ENCODE assay signal across 11 cellular contexts in the genomic region with DNA sequence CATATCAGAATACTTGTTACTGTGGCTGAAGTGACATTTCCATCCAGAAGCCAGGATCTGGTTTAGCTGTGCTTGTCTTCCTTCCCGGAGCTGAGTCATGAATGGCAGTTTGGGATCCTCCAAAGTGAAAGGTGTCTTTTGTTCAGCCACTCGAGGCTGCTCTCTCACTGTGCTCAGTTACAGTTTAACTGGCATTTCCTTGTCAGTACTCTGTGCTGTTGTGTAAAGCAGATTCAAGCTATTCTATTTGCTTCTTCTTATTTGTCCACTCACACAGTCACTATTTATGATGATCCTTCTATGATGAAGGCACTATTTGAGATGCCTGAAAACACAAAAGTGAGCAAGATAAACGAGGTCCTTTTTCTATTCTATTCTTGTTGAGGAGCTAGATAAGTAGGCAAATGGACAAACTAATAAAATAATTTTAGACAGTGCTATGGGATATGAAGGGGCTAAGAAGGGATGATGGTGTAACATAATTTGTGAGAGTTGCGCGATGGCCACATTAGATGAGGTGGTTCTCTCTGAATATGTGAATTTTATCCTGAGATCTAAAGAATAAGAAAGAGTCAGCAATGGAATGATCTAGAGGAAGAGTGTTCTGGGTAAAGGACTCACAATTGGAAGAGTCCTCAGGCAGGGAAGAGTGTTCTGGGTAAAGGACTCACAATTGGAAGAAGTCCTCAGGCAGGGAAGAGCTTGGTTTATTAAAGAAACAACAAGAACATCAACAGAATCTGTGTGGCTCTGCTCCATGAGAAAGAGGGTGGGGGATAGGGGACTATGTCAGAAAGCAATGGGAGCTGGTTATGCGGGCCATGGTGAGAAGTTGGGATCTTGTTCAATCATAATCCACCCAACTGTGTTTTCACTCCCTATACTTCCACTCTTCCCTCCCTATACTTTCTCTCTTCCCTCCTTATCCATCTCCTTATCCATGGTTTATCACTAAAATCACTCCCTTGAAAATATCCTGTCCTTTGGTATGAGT. TPM values are rescaled to one million over a fixed set of nuclear protein-coding genes. Genes with fewer than 3 reads are reported as not detected.
DNase-seq lines count a peak whose midpoint lies in the region; ATAC-seq, FAIRE-seq and TF ChIP-seq lines count a peak whose summit lies in the region.
"Had no signal": no experiment of that assay in that cellular context is flagged by ENCODE, and none has a peak within 500 bp of the region (broad histone marks: within the 10 kb centered on the region; RNA-seq: fewer than 3 reads in every experiment).

No MANE protein-coding gene starts in this region.

- H3K4me3 ChIP-seq in foreskin fibroblast (ENCODE audit: low read depth in 1 of 2, low read length in 2 of 2) (no peak overlapping the region), skeletal muscle satellite cell (ENCODE audit: low read length) (peak overlapping the region; percentile 27)
- H3K4me3 ChIP-seq: heart left ventricle, pancreas had no signal

- no peak for DNase-seq in GM18507 (ENCODE audit: extremely low spot score, insufficient read length, low read depth)
- DNase-seq in NCI-H2196 (lab: John Stamatoyannopoulos, UW; ENCODE audit: unreplicated experiment), result peak; percentile 63
- DNase-seq in foreskin fibroblast, result peak; percentile 49 to 64
- no peak for DNase-seq in GM19239 (ENCODE audit: insufficient read length, low spot score)
- DNase-seq in CD1c-positive myeloid dendritic cell (ENCODE audit: extremely low spot score), result no peak
- DNase-seq in GDM1 (lab: John Stamatoyannopoulos, UW), result no peak
- no peak for DNase-seq in naive thymus-derived CD8-positive, alpha-beta T cell
- DNase-seq: H7, heart left ventricle, pancreas had no signal

- no peak for TF ChIP-seq CTCF in foreskin fibroblast (IDR thresholded peaks at IDR 0.05; ENCODE audit: low read depth, low read length)

- no peaks in the 10 kb centered on the region for H3K27me3 ChIP-seq in skeletal muscle satellite cell (ENCODE audit: control insufficient read depth, insufficient read depth, low read length)
- H3K27me3 ChIP-seq: pancreas had no signal

- no peaks in the 10 kb centered on the region for H3K36me3 ChIP-seq in skeletal muscle satellite cell (ENCODE audit: insufficient read depth, low read length)
- H3K36me3 ChIP-seq: heart left ventricle, pancreas had no signal

- POLR2A ChIA-PET in naive thymus-derived CD8-positive, alpha-beta T cell (lab: Charles Lee), result no interaction called here

- H3K4me2 ChIP-seq in skeletal muscle satellite cell (ENCODE audit: low read length), result peak overlapping the region; percentile 59

- ATAC-seq in naive thymus-derived CD8-positive, alpha-beta T cell, result no peak

- peak; percentile 51 for FAIRE-seq in GM18507 (lab: Jason Lieb, UNC)
- no peak for FAIRE-seq in GM19239 (lab: Jason Lieb, UNC)
- FAIRE-seq: pancreas had no signal

- H3K9me3 Mint-ChIP-seq in naive thymus-derived CD8-positive, alpha-beta T cell, result peaks cover 0 to 8% (median 1%) of the 10 kb centered on the region in 9 donors

- no peaks in the 10 kb centered on the region for H3K9me3 ChIP-seq in skeletal muscle satellite cell (replicated peaks; ENCODE audit: low read length)
- H3K9me3 ChIP-seq: pancreas had no signal

- peak overlapping the region; percentile 16 for H3K9ac ChIP-seq in skeletal muscle satellite cell (ENCODE audit: low read depth, low read length)

- H3K4me1 ChIP-seq in skeletal muscle satellite cell (ENCODE audit: control insufficient read depth, insufficient read depth, low read length), result peaks cover 25% of the 10 kb centered on the region

- peaks cover 2 to 12% (median 9%) of the 10 kb centered on the region in 5 donors for H3K27me3 Mint-ChIP-seq in naive thymus-derived CD8-positive, alpha-beta T cell

- no peaks in the 10 kb centered on the region for H3K4me1 Mint-ChIP-seq in naive thymus-derived CD8-positive, alpha-beta T cell

- no peak overlapping the region for H3K4me3 Mint-ChIP-seq in naive thymus-derived CD8-positive, alpha-beta T cell

- H3K27ac Mint-ChIP-seq in naive thymus-derived CD8-positive, alpha-beta T cell, result no peak overlapping the region

- peaks cover 0 to 4% (median 0%) of the 10 kb centered on the region in 3 donors for H3K36me3 Mint-ChIP-seq in naive thymus-derived CD8-positive, alpha-beta T cell

RNA-seq across cellular contexts. Expression of a gene that starts 40.1 kb away (rescaled TPM):
- total RNA-seq in skeletal muscle satellite cell (2012; rRNA removed), result not detected in 2 replicates
- total RNA-seq in naive thymus-derived CD8-positive, alpha-beta T cell, result under 1 TPM in 1 of 2 experiments, not detected in 1; 0.47 TPM
- polyA plus RNA-seq in naive thymus-derived CD8-positive, alpha-beta T cell, result not detected
- total RNA-seq: heart left ventricle had no signal
- polyA plus RNA-seq: heart left ventricle, pancreas had no signal

Comparison
In these comparisons a context has a peak if more than half of its experiments do, and no peak if none do; other contexts are left out.
1. DNase-seq: peak in NCI-H2196 (single experiment) and foreskin fibroblast (2 of 2); none in GM18507 (single experiment), GM19239 (single experiment), CD1c-positive myeloid dendritic cell (single experiment), GDM1 (single experiment) and naive thymus-derived CD8-positive, alpha-beta T cell (0 of 10).